In genomic region chr5:177256296-177256695, GRCh38 we compare ENCODE assay signal across 16 cellular contexts. TPM values are rescaled to one million over a fixed set of nuclear protein-coding genes. Genes with fewer than 3 reads are reported as not detected.
DNase-seq lines count a peak whose midpoint lies in the region; ATAC-seq and TF ChIP-seq lines count a peak whose summit lies in the region.
"Had no signal": no experiment of that assay in that cellular context is flagged by ENCODE, and none has a peak within 500 bp of the region (broad histone marks: within the 10 kb centered on the region; RNA-seq: fewer than 3 reads in every experiment).

No MANE protein-coding gene starts in this region.

- DNase-seq in activated CD4-positive, alpha-beta memory T cell treated with anti-CD3 and anti-CD28 coated beads, Interleukin-2, amount 10 ng/mL, durations not matched to agents 7 days and 5 days = no peak
- no peak for DNase-seq in activated CD4-positive, alpha-beta memory T cell treated with anti-CD3 and anti-CD28 coated beads for 36 hours
- DNase-seq in HS-27A (ENCODE audit: low read depth) = peak; percentile 2
- DNase-seq in body of pancreas = peak; percentile 27 to 57 (median 43)
- DNase-seq in stimulated activated effector memory CD8-positive, alpha-beta T cell treated with anti-CD3 and anti-CD28 coated beads, Interleukin-12 subunit alpha, Interleukin-12 subunit beta, amount 100 ng/mL, for 72 hours (ENCODE audit: low spot score in 2 of 2) = no peak
- DNase-seq in activated effector memory CD4-positive, alpha-beta T cell treated with Interleukin-2 at 50 U/mL for 16 hours = no peak
- DNase-seq in ACHN = no peak
- DNase-seq: activated CD4-positive, alpha-beta T cell treated with anti-CD3 and anti-CD28 coated beads for 36 hours; activated T-cell treated with anti-CD3 and anti-CD28 coated beads, Interleukin-2, amount 50 U/mL, for 4 hours; Kasumi-1; NCI-H2081; Right ventricle myocardium superior had no signal

- in situ Hi-C loops in ACHN (cut with HindIII; ENCODE audit: low pct_ligation_motif_present, low pct_unique_long_range_greater_than_20kb, low sequenced_read_pairs) = no loop called here

- H3K4me3 ChIP-seq in body of pancreas = no peak overlapping the region
- H3K4me3 ChIP-seq: neural progenitor cell, right atrium auricular region had no signal

- POLR2A ChIA-PET in activated CD4-positive, alpha-beta memory T cell treated with anti-CD3 and anti-CD28 coated beads, Interleukin-2, amount 10 ng/mL, durations not matched to agents 7 days and 5 days (lab: Charles Lee) = no interaction called here
- POLR2A ChIA-PET in activated CD4-positive, alpha-beta memory T cell treated with anti-CD3 and anti-CD28 coated beads for 36 hours (lab: Charles Lee) = no interaction called here

- no peaks in the 10 kb centered on the region for H3K4me1 ChIP-seq in body of pancreas
- H3K4me1 ChIP-seq: neural progenitor cell, right atrium auricular region had no signal

- no peaks in the 10 kb centered on the region for H3K9me3 Mint-ChIP-seq in activated CD4-positive, alpha-beta memory T cell treated with anti-CD3 and anti-CD28 coated beads, Interleukin-2, amount 10 ng/mL, durations not matched to agents 7 days and 5 days
- no peaks in the 10 kb centered on the region for H3K9me3 Mint-ChIP-seq in activated CD4-positive, alpha-beta memory T cell treated with anti-CD3 and anti-CD28 coated beads for 36 hours
- H3K9me3 Mint-ChIP-seq in stimulated activated effector memory CD8-positive, alpha-beta T cell treated with anti-CD3 and anti-CD28 coated beads, Interleukin-12 subunit alpha, Interleukin-12 subunit beta, amount 100 ng/mL, for 72 hours = no peaks in the 10 kb centered on the region
- H3K9me3 Mint-ChIP-seq: activated T-cell treated with anti-CD3 and anti-CD28 coated beads, Interleukin-2, amount 50 U/mL, for 4 hours; dendritic cell treated with granulocyte-macrophage colony-stimulating factor and Interleukin-4, amounts not matched to agents 40 ng/mL and 50 ng/mL, for 4 days; neural progenitor cell had no signal

- no peak overlapping the region for H3K27ac ChIP-seq in body of pancreas
- H3K27ac ChIP-seq: neural progenitor cell, right atrium auricular region had no signal

- no peaks in the 10 kb centered on the region for H3K9me3 ChIP-seq in body of pancreas
- H3K9me3 ChIP-seq: right atrium auricular region had no signal

- intact Hi-C loops in activated CD4-positive, alpha-beta memory T cell treated with anti-CD3 and anti-CD28 coated beads for 36 hours (cut with micrococcal nuclease) = no loop called here
- intact Hi-C loops in body of pancreas (cut with DNase I) = no loop called here

- H3K27me3 ChIP-seq in body of pancreas = no peaks in the 10 kb centered on the region
- H3K27me3 ChIP-seq: neural progenitor cell, right atrium auricular region had no signal

- ATAC-seq in body of pancreas = no peak
- ATAC-seq in stimulated activated effector memory CD8-positive, alpha-beta T cell treated with anti-CD3 and anti-CD28 coated beads, Interleukin-12 subunit alpha, Interleukin-12 subunit beta, amount 100 ng/mL, for 72 hours = no peak
- ATAC-seq in HG02610 (IDR thresholded peaks at IDR 0.05; ENCODE audit: unreplicated experiment) = no peak
- ATAC-seq: activated CD4-positive, alpha-beta T cell treated with anti-CD3 and anti-CD28 coated beads for 36 hours; activated T-cell treated with anti-CD3 and anti-CD28 coated beads, Interleukin-2, amount 50 U/mL, for 4 hours had no signal

- peaks cover 21 to 25% of the 10 kb centered on the region in 2 donors for H3K36me3 ChIP-seq in body of pancreas (replicated peaks in 1 of 2; ENCODE audit: insufficient read depth in 1 of 2, low read depth in 2 of 2)

- H3K27ac Mint-ChIP-seq in activated CD4-positive, alpha-beta memory T cell treated with anti-CD3 and anti-CD28 coated beads, Interleukin-2, amount 10 ng/mL, durations not matched to agents 7 days and 5 days = peak overlapping the region; percentile 12
- no peak overlapping the region for H3K27ac Mint-ChIP-seq in activated CD4-positive, alpha-beta memory T cell treated with anti-CD3 and anti-CD28 coated beads for 36 hours
- peak overlapping the region; percentile 84 for H3K27ac Mint-ChIP-seq in stimulated activated effector memory CD8-positive, alpha-beta T cell treated with anti-CD3 and anti-CD28 coated beads, Interleukin-12 subunit alpha, Interleukin-12 subunit beta, amount 100 ng/mL, for 72 hours
- H3K27ac Mint-ChIP-seq: activated CD4-positive, alpha-beta T cell treated with anti-CD3 and anti-CD28 coated beads for 36 hours; dendritic cell treated with granulocyte-macrophage colony-stimulating factor and Interleukin-4, amounts not matched to agents 40 ng/mL and 50 ng/mL, for 4 days; neural progenitor cell had no signal

- H3K4me3 Mint-ChIP-seq in activated CD4-positive, alpha-beta memory T cell treated with anti-CD3 and anti-CD28 coated beads, Interleukin-2, amount 10 ng/mL, durations not matched to agents 7 days and 5 days = no peak overlapping the region
- no peak overlapping the region for H3K4me3 Mint-ChIP-seq in activated CD4-positive, alpha-beta memory T cell treated with anti-CD3 and anti-CD28 coated beads for 36 hours
- H3K4me3 Mint-ChIP-seq in stimulated activated effector memory CD8-positive, alpha-beta T cell treated with anti-CD3 and anti-CD28 coated beads, Interleukin-12 subunit alpha, Interleukin-12 subunit beta, amount 100 ng/mL, for 72 hours = no peak overlapping the region
- H3K4me3 Mint-ChIP-seq: activated CD4-positive, alpha-beta T cell treated with anti-CD3 and anti-CD28 coated beads for 36 hours; activated T-cell treated with anti-CD3 and anti-CD28 coated beads, Interleukin-2, amount 50 U/mL, for 4 hours; dendritic cell treated with granulocyte-macrophage colony-stimulating factor and Interleukin-4, amounts not matched to agents 40 ng/mL and 50 ng/mL, for 4 days; neural progenitor cell had no signal

- H3K36me3 Mint-ChIP-seq in activated CD4-positive, alpha-beta memory T cell treated with anti-CD3 and anti-CD28 coated beads, Interleukin-2, amount 10 ng/mL, durations not matched to agents 7 days and 5 days (ENCODE audit: low read depth) = peaks cover 66% of the 10 kb centered on the region
- peaks cover 42% of the 10 kb centered on the region for H3K36me3 Mint-ChIP-seq in activated CD4-positive, alpha-beta memory T cell treated with anti-CD3 and anti-CD28 coated beads for 36 hours
- H3K36me3 Mint-ChIP-seq in stimulated activated effector memory CD8-positive, alpha-beta T cell treated with anti-CD3 and anti-CD28 coated beads, Interleukin-12 subunit alpha, Interleukin-12 subunit beta, amount 100 ng/mL, for 72 hours = peaks cover 100% of the 10 kb centered on the region

- no peaks in the 10 kb centered on the region for H3K27me3 Mint-ChIP-seq in activated CD4-positive, alpha-beta memory T cell treated with anti-CD3 and anti-CD28 coated beads, Interleukin-2, amount 10 ng/mL, durations not matched to agents 7 days and 5 days
- H3K27me3 Mint-ChIP-seq in activated CD4-positive, alpha-beta memory T cell treated with anti-CD3 and anti-CD28 coated beads for 36 hours = no peaks in the 10 kb centered on the region
- H3K27me3 Mint-ChIP-seq: activated CD4-positive, alpha-beta T cell treated with anti-CD3 and anti-CD28 coated beads for 36 hours; dendritic cell treated with granulocyte-macrophage colony-stimulating factor and Interleukin-4, amounts not matched to agents 40 ng/mL and 50 ng/mL, for 4 days had no signal

- CTCF ChIA-PET in activated CD4-positive, alpha-beta memory T cell treated with anti-CD3 and anti-CD28 coated beads, Interleukin-2, amount 10 ng/mL, durations not matched to agents 7 days and 5 days (lab: Charles Lee) = interaction anchor here (1.1 to 1.5 kb wide), 3 partner anchors 8 to 144 kb away, joined by 3 to 4 read pairs (median 3); partner anchors contain the start of genes PRELID1 and RAB24
- CTCF ChIA-PET in activated CD4-positive, alpha-beta memory T cell treated with anti-CD3 and anti-CD28 coated beads for 36 hours (lab: Charles Lee) = no interaction called here

- H3K4me1 Mint-ChIP-seq in activated CD4-positive, alpha-beta memory T cell treated with anti-CD3 and anti-CD28 coated beads, Interleukin-2, amount 10 ng/mL, durations not matched to agents 7 days and 5 days = peaks cover 12% of the 10 kb centered on the region
- peaks cover 1% of the 10 kb centered on the region for H3K4me1 Mint-ChIP-seq in activated CD4-positive, alpha-beta memory T cell treated with anti-CD3 and anti-CD28 coated beads for 36 hours (ENCODE audit: low read depth)
- H3K4me1 Mint-ChIP-seq in stimulated activated effector memory CD8-positive, alpha-beta T cell treated with anti-CD3 and anti-CD28 coated beads, Interleukin-12 subunit alpha, Interleukin-12 subunit beta, amount 100 ng/mL, for 72 hours = no peaks in the 10 kb centered on the region
- H3K4me1 Mint-ChIP-seq: neural progenitor cell had no signal

- WGBS in body of pancreas, 2 donors = 36 to 37% methylated on average over 5 of the region's 5 CpGs

- no peak for TF ChIP-seq CTCF in body of pancreas (IDR thresholded peaks at IDR 0.05)

- no peak for TF ChIP-seq POLR2A in body of pancreas (IDR thresholded peaks at IDR 0.05)

RNA-seq across cellular contexts. Expression of gene RAB24, which starts 47.2 kb away (rescaled TPM):
- 10 to 100 TPM; 43.0 to 46.6 TPM for total RNA-seq in activated CD4-positive, alpha-beta memory T cell treated with anti-CD3 and anti-CD28 coated beads, Interleukin-2, amount 10 ng/mL, durations not matched to agents 7 days and 5 days
- 10 to 100 TPM; 21.7 to 22.1 TPM for total RNA-seq in activated CD4-positive, alpha-beta memory T cell treated with anti-CD3 and anti-CD28 coated beads for 36 hours
- total RNA-seq in body of pancreas = 10 to 100 TPM; 79.1 to 92.0 TPM

RNA-seq across cellular contexts. Expression of gene PRELID1, which starts 47.3 kb away (rescaled TPM):
- 100 to 1,000 TPM; 153 to 156 TPM for total RNA-seq in activated CD4-positive, alpha-beta memory T cell treated with anti-CD3 and anti-CD28 coated beads, Interleukin-2, amount 10 ng/mL, durations not matched to agents 7 days and 5 days
- total RNA-seq in activated CD4-positive, alpha-beta memory T cell treated with anti-CD3 and anti-CD28 coated beads for 36 hours = 100 to 1,000 TPM; 247 to 248 TPM
- 10 to 100 TPM; 63.3 to 91.8 TPM for total RNA-seq in body of pancreas

RNA-seq across cellular contexts. Expression of gene MXD3, which starts 55.4 kb away (rescaled TPM):
- 10 to 100 TPM; 74.1 to 75.0 TPM for total RNA-seq in activated CD4-positive, alpha-beta memory T cell treated with anti-CD3 and anti-CD28 coated beads, Interleukin-2, amount 10 ng/mL, durations not matched to agents 7 days and 5 days
- 10 to 100 TPM; 31.2 to 33.4 TPM for total RNA-seq in activated CD4-positive, alpha-beta memory T cell treated with anti-CD3 and anti-CD28 coated beads for 36 hours
- 10 to 100 TPM; 13.2 to 21.4 TPM for total RNA-seq in body of pancreas

Comparison
In these comparisons a context has a peak if more than half of its experiments do, and no peak if none do; other contexts are left out.
1. DNase-seq: peak in HS-27A (single experiment) and body of pancreas (4 of 4); none in activated CD4-positive, alpha-beta memory T cell treated with anti-CD3 and anti-CD28 coated beads, Interleukin-2, amount 10 ng/mL, durations not matched to agents 7 days and 5 days (single experiment), activated CD4-positive, alpha-beta memory T cell treated with anti-CD3 and anti-CD28 coated beads for 36 hours (single experiment), stimulated activated effector memory CD8-positive, alpha-beta T cell treated with anti-CD3 and anti-CD28 coated beads, Interleukin-12 subunit alpha, Interleukin-12 subunit beta, amount 100 ng/mL, for 72 hours (0 of 2), activated effector memory CD4-positive, alpha-beta T cell treated with Interleukin-2 at 50 U/mL for 16 hours (single experiment) and ACHN (single experiment).